16 cellular contexts compared by ENCODE assay signal in the genomic region with DNA sequence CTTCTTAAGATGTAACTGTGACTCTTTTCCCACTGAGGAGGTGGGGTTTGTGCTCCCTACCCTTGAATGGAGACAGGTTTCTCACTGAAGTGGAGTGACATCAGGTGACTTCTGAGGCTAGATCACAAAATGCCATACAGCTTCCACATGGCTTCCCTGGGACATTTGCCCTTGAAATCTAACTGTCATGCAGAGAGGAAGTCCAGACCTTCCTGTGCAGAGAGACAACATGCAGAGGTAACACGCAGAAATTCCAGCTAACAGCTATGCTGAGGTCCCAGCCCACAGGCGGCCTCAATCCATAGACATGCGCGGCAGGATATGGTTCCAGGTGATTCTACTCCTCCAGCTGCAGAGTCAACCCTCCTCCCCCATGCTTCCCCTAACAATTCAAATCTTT.
"Had no signal": no experiment of that assay in that cellular context is flagged by ENCODE, and none has a peak within 500 bp of the region (broad histone marks: within the 10 kb centered on the region; RNA-seq: fewer than 3 reads in every experiment).

No MANE protein-coding gene starts in this region.

- H3K9me3 ChIP-seq: prostate gland, spleen, testis, transverse colon had no signal

- H3K4me3 ChIP-seq: coronary artery, prostate gland, spleen, testis, transverse colon had no signal

- DNase-seq: effector memory CD4-positive, alpha-beta T cell; islet precursor cell; naive thymus-derived CD4-positive, alpha-beta T cell; nephron progenitor cell; spleen; stimulated activated CD4-positive, alpha-beta T cell treated with anti-CD3 and anti-CD28 coated beads, Interleukin-2, amount 100 ng/mL, for 24 hours; stimulated activated CD4-positive, alpha-beta T cell treated with anti-CD3 and anti-CD28 coated beads, Interleukin-4, amount 100 ng/mL, for 4 hours; stimulated activated naive B cell treated with anti-CD40 and anti-IgM and Interleukin-4, amounts not matched to agents 10 μg/mL and 1 μg/mL and 100 μg/mL, for 72 hours; stimulated activated naive CD8-positive, alpha-beta T cell treated with anti-CD3 and anti-CD28 coated beads, Interleukin-15, amount 100 ng/mL, for 72 hours; testis; transverse colon had no signal

- H3K36me3 ChIP-seq: prostate gland, spleen, transverse colon had no signal

- H3K27me3 ChIP-seq: testis, transverse colon had no signal

- H3K4me1 ChIP-seq: parathyroid adenoma, prostate gland, spleen, transverse colon had no signal

- H3K27ac ChIP-seq: coronary artery, parathyroid adenoma, prostate gland, spleen, testis, transverse colon had no signal

- ATAC-seq: esophagus mucosa; naive thymus-derived CD4-positive, alpha-beta T cell; sciatic nerve; stimulated activated naive B cell treated with anti-CD40 and anti-IgM and Interleukin-4, amounts not matched to agents 10 μg/mL and 1 μg/mL and 100 μg/mL, for 72 hours; stimulated activated naive CD8-positive, alpha-beta T cell treated with anti-CD3 and anti-CD28 coated beads, Interleukin-15, amount 100 ng/mL, for 72 hours had no signal
